8 cellular contexts compared by ENCODE assay signal in the genomic region with DNA sequence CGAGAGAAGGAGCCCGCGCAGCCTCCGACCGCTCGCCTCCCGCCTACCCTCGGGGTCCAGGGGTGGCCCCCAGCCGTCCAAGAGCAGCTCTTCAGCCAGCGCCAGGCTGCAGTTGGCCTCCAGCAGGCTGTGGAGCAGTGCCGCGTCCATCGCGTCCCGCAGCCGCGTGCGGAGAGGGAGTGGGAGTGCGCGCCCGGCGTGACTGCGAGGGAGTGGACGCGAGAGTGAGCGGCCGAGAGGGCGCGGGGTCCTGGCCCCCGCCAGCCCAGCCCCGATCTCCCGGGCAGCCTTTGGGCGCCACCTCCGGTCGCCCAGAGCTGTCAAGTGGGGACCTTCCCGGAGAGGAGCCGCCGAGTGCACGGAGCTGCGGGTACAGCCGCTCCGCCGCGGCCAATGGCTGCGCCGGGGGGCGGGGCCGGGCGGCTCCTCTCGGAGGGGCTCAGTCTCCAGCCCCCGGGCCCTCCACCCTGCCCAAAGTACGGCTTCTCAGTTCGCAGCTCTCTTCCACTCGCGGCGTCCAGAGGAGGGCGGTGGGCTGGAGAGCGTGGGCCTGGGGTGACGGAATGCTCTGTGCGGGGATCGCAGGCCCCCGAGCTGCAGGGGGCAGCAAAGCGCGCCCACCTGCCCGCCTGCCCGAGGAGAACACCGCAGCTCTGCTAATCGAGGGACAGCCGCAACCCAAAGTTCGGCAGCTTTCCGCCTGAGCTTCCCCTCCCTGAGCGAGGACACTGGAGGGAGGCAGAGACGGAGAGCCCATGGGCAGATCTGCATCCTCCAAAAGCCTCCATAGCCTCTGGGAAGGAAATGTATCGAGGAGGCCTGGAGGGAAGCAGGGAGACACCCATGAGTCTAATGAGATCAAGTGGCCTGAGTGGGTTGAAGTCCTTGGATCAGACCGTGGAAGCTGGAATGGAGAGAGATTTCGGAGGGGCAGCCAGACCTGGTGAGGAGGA. TPM values are rescaled to one million over a fixed set of nuclear protein-coding genes. Genes with fewer than 3 reads are reported as not detected.
DNase-seq lines count a peak whose midpoint lies in the region; ATAC-seq and TF ChIP-seq lines count a peak whose summit lies in the region.

A gene (minus strand): TSS at position 326 of the 953 bp plus-strand sequence. CDS start 176 bp downstream, at position 150.

- peaks cover 6% of the 10 kb centered on the region for H3K4me1 Mint-ChIP-seq in activated T-helper 17 cell treated with anti-CD3 and anti-CD28 coated beads, Interleukin-2, amount 50 U/mL, for 72 hours

- H3K4me3 ChIP-seq in AG04450 (ENCODE audit: low read depth, low read length) (peak within 1 kb of the TSS; percentile 10; the same call in 1 of the 2 replicates), HEK293 (ENCODE audit: low read depth, low read length) (peak within 1 kb of the TSS; percentile 35), right cardiac atrium (ENCODE audit: low read length) (peak within 1 kb of the TSS; percentile 57), smooth muscle cell (peak within 1 kb of the TSS; percentile 49)

- peak within 1 kb of the TSS; percentile 67 for H3K4me3 Mint-ChIP-seq in activated T-helper 17 cell treated with anti-CD3 and anti-CD28 coated beads, Interleukin-2, amount 50 U/mL, for 72 hours

- H3K27ac ChIP-seq in AG04450 (ENCODE audit: low read depth, low read length) (no peak within 1 kb of the TSS), HEK293 (ENCODE audit: extremely low read depth, low read depth, low read length) (no peak within 1 kb of the TSS), right cardiac atrium (ENCODE audit: low read length) (no peak within 1 kb of the TSS), smooth muscle cell (ENCODE audit: low read depth) (no peak within 1 kb of the TSS)

- CTCF ChIA-PET in AG04450 (lab: Charles Lee), result interaction anchor here (2.0 kb wide), 1 partner anchor 58 kb away, joined by 7 read pairs; no protein-coding TSS in a partner anchor
- CTCF ChIA-PET in HEK293 (lab: Yijun Ruan, JAX), result interaction anchor here (0.7 to 3.3 kb wide), 7 partner anchors 9 to 83 kb away, joined by 3 to 18 read pairs (median 4); no protein-coding TSS in a partner anchor

- no peak within 1 kb of the TSS for H3K9ac ChIP-seq in smooth muscle cell (ENCODE audit: low read depth)

- ATAC-seq in activated T-helper 17 cell treated with anti-CD3 and anti-CD28 coated beads, Interleukin-2, amount 50 U/mL, for 72 hours (replicated peaks), result peak; percentile 70
- ATAC-seq in right cardiac atrium, result peak; percentile 72 to 80

- H3K27me3 Mint-ChIP-seq in activated T-helper 17 cell treated with anti-CD3 and anti-CD28 coated beads, Interleukin-2, amount 50 U/mL, for 72 hours, result peaks cover 41% of the 10 kb centered on the region

- intact Hi-C loops in right cardiac atrium (cut with DNase I), result loop anchor here in 1 of 4 donors (5.0 kb wide), 1 partner anchor 60 kb away; no protein-coding TSS in a partner anchor

- H3K27me3 ChIP-seq in AG04450 (ENCODE audit: control insufficient read depth, insufficient read depth, low read length) (peaks cover 78% of the 10 kb centered on the region), right cardiac atrium (ENCODE audit: control insufficient read depth, insufficient read depth) (no peaks in the 10 kb centered on the region), smooth muscle cell (ENCODE audit: low read depth) (peaks cover 71% of the 10 kb centered on the region)

- peak within 1 kb of the TSS; percentile 88 for H3K4me2 ChIP-seq in smooth muscle cell

- H3K9me3 ChIP-seq in AG04450 (ENCODE audit: control insufficient read depth, insufficient read depth, low read length), result no peaks in the 10 kb centered on the region
- no peaks in the 10 kb centered on the region for H3K9me3 ChIP-seq in HEK293 (ENCODE audit: control insufficient read depth, insufficient read depth, low read depth, low read length)
- no peaks in the 10 kb centered on the region for H3K9me3 ChIP-seq in right cardiac atrium (ENCODE audit: control insufficient read depth, low read length)
- no peaks in the 10 kb centered on the region for H3K9me3 ChIP-seq in smooth muscle cell (replicated peaks; ENCODE audit: low read depth)

- H3K4me1 ChIP-seq in HEK293 (ENCODE audit: control insufficient read depth, insufficient read depth, low read length), result no peaks in the 10 kb centered on the region
- no peaks in the 10 kb centered on the region for H3K4me1 ChIP-seq in right cardiac atrium (ENCODE audit: control insufficient read depth, insufficient read depth, low read length)
- H3K4me1 ChIP-seq in smooth muscle cell (ENCODE audit: low read depth), result peaks cover 12% of the 10 kb centered on the region

- no peak within 1 kb of the TSS for H3K27ac Mint-ChIP-seq in activated T-helper 17 cell treated with anti-CD3 and anti-CD28 coated beads, Interleukin-2, amount 50 U/mL, for 72 hours

- no peaks in the 10 kb centered on the region for H3K79me2 ChIP-seq in smooth muscle cell (ENCODE audit: low read depth)

- no peaks in the 10 kb centered on the region for H3K36me3 ChIP-seq in HEK293 (ENCODE audit: control insufficient read depth in 2 of 2, insufficient read depth in 1 of 2, low read length in 2 of 2)
- no peaks in the 10 kb centered on the region for H3K36me3 ChIP-seq in smooth muscle cell (ENCODE audit: low read depth)

- no peaks in the 10 kb centered on the region for H4K20me1 ChIP-seq in smooth muscle cell (ENCODE audit: low read depth)

- POLR2A ChIA-PET in AG04450 (lab: Yijun Ruan, JAX) (interaction anchor here (0.6 kb wide), 1 partner anchor 1674 kb away, joined by 10 read pairs; no protein-coding TSS in a partner anchor), HEK293 (lab: Yijun Ruan, JAX) (no interaction called here)

- peak within 1 kb of the TSS; percentile 63 for H2AFZ ChIP-seq in smooth muscle cell (ENCODE audit: low read depth)

- H3K36me3 Mint-ChIP-seq in activated T-helper 17 cell treated with anti-CD3 and anti-CD28 coated beads, Interleukin-2, amount 50 U/mL, for 72 hours (ENCODE audit: low read depth), result no peaks in the 10 kb centered on the region

- no peaks in the 10 kb centered on the region for H3K9me3 Mint-ChIP-seq in activated T-helper 17 cell treated with anti-CD3 and anti-CD28 coated beads, Interleukin-2, amount 50 U/mL, for 72 hours

- no peak for DNase-seq in AG04450 (ENCODE audit: low read depth, low spot score)
- DNase-seq in right cardiac atrium, result peak in 2 of 3 donors; percentile 60 to 67
- DNase-seq in smooth muscle cell (lab: John Stamatoyannopoulos, UW; ENCODE audit: unreplicated experiment), result no peak
- DNase-seq in H4 (ENCODE audit: low spot score), result no peak
- DNase-seq in GM19240 (ENCODE audit: insufficient read length, low spot score), result no peak
- DNase-seq in NAMALWA (ENCODE audit: low spot score), result no peak

- no peaks in the 10 kb centered on the region for H3F3A ChIP-seq in smooth muscle cell (ENCODE audit: low read depth)

- peak; percentile 30; the same call in 1 of the 2 replicates for TF ChIP-seq CTCF in AG04450 (IDR thresholded peaks at IDR 0.05; ENCODE audit: low read depth, low read length)
- peak; percentile 85 for TF ChIP-seq CTCF in HEK293 (tag by site-specific recombination; IDR thresholded peaks at IDR 0.05)
- TF ChIP-seq CTCF in smooth muscle cell (IDR thresholded peaks at IDR 0.05; ENCODE audit: borderline replicate concordance, insufficient read depth, poor library complexity, severe bottlenecking), result peak; percentile 38

- 3% methylated on average over 76 of the region's 76 CpGs for WGBS in right cardiac atrium
- 6% methylated on average over 66 of the region's 76 CpGs for WGBS in smooth muscle cell (ENCODE audit: low lambda C conversion rate)

TF ChIP-seq in HEK293, 187 proteins besides CTCF, POLR2A, EP300 and RAD21 (continues in another document):
- peak; percentile 46; the same call in 1 of the 2 replicates for TF ChIP-seq ZBTB8A (tag by site-specific recombination; IDR thresholded peaks at IDR 0.05)
- TF ChIP-seq EGR2 (tag by site-specific recombination; IDR thresholded peaks at IDR 0.05; ENCODE audit: low read depth), result peak; percentile 68
- no peak for TF ChIP-seq ZNF140 (tag by site-specific recombination; IDR thresholded peaks at IDR 0.05)
- TF ChIP-seq, protein P1, sequence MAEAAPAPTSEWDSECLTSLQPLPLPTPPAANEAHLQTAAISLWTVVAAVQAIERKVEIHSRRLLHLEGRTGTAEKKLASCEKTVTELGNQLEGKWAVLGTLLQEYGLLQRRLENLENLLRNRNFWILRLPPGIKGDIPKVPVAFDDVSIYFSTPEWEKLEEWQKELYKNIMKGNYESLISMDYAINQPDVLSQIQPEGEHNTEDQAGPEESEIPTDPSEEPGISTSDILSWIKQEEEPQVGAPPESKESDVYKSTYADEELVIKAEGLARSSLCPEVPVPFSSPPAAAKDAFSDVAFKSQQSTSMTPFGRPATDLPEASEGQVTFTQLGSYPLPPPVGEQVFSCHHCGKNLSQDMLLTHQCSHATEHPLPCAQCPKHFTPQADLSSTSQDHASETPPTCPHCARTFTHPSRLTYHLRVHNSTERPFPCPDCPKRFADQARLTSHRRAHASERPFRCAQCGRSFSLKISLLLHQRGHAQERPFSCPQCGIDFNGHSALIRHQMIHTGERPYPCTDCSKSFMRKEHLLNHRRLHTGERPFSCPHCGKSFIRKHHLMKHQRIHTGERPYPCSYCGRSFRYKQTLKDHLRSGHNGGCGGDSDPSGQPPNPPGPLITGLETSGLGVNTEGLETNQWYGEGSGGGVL (tag by site-specific recombination; IDR thresholded peaks at IDR 0.05), result no peak
- TF ChIP-seq ZFHX2 (tag by site-specific recombination; conservative IDR thresholded peaks at IDR 0.05), result peak; percentile 77
- TF ChIP-seq ZNF776 (tag by site-specific recombination; IDR thresholded peaks at IDR 0.05; ENCODE audit: borderline replicate concordance), result no peak
- no peak for TF ChIP-seq ZNF354C (tag by site-specific recombination; IDR thresholded peaks at IDR 0.05; ENCODE audit: borderline replicate concordance, low read depth)
- TF ChIP-seq HOXD13 (CRISPR knock-in tag; IDR thresholded peaks at IDR 0.05; ENCODE audit: borderline replicate concordance), result no peak

RNA-seq across cellular contexts. Expression of the gene that starts here (rescaled TPM):
- polyA plus RNA-seq in AG04450 (2011; rRNA removed), result not detected in 2 replicates
- not detected in 2 replicates for polyA minus RNA-seq in AG04450 (2011; rRNA and poly(A)+ RNA removed)
- not detected for total RNA-seq in activated T-helper 17 cell treated with anti-CD3 and anti-CD28 coated beads, Interleukin-2, amount 50 U/mL, for 72 hours
- under 1 TPM in 1 of 4 donors, not detected in 3; 0.46 TPM for total RNA-seq in right cardiac atrium
- polyA plus RNA-seq in right cardiac atrium, result 0.45 TPM
- not detected in 2 replicates for total RNA-seq in smooth muscle cell
- polyA plus RNA-seq in smooth muscle cell, result 0.16 and 0.74 TPM in 2 replicates
- not detected in 2 replicates for total RNA-seq in H4 (2014; rRNA removed; shearing (Covaris generic))

Comparison
In these comparisons a context has a peak if more than half of its experiments do, and no peak if none do; other contexts are left out.
1. Peak in ATAC-seq in activated T-helper 17 cell treated with anti-CD3 and anti-CD28 coated beads, Interleukin-2, amount 50 U/mL, for 72 hours; RNA of the gene not detected or under 1 TPM.
2. Peak in DNase-seq, ATAC-seq and H3K4me3 ChIP-seq in right cardiac atrium; RNA of the gene not detected or under 1 TPM.
3. CTCF ChIP-seq: peak in every context shown above with its lines; median percentile 85 in HEK293; 38 in smooth muscle cell; 30 in AG04450.